Comparison of ENCODE assay signal across 1 cellular context in the genomic region with DNA sequence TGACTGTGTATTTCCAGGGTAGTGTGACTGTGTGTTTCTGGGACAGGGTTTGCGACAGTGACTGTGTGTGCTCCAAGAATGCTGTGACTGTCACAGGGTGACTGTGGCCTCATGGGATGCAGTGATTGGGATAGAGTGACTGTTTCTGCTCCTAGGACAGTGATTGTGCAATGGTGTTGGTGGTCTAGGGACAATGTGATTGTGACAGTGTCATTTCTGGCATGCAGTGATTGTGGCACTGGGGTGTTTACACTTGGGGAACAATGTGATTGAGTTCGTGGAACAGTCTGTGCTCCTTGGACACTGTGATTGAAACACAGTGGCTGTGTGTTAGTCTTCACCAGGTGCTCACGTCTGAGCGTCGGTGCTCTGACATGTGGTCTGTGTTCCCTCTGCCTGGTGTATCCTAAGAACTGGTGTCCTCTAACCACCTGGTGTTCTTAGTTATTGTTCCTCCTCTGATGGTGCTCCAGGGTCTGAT.
TF ChIP-seq lines count a peak whose summit lies in the region.

No MANE protein-coding gene starts in this region.

TF ChIP-seq in HCT116, 20 proteins besides CTCF, POLR2A, EP300 and RAD21:
- TF ChIP-seq EGR1 (IDR thresholded peaks at IDR 0.05; ENCODE audit: low read depth) (no peak), ZFX (IDR thresholded peaks at IDR 0.05) (no peak)
